2 cellular contexts compared by ENCODE assay signal in genomic region chr2:42224422-42225067, GRCh38.
TF ChIP-seq lines count a peak whose summit lies in the region.

No MANE protein-coding gene starts in this region.

TF ChIP-seq in SK-N-SH, 30 proteins besides CTCF, POLR2A, EP300 and RAD21 (continued from another document):
- no peak for TF ChIP-seq MAX (IDR thresholded peaks at IDR 0.05; ENCODE audit: low read depth)

TF ChIP-seq in SK-N-SH treated with all-trans-retinoic acid at 6 μM for 48 hours, 23 proteins besides CTCF, POLR2A, EP300 and RAD21 (continued from another document):
- no peak for TF ChIP-seq TCF4 (CRISPR knock-in tag; IDR thresholded peaks at IDR 0.05; ENCODE audit: borderline replicate concordance)
- TF ChIP-seq PATZ1 (CRISPR knock-in tag; IDR thresholded peaks at IDR 0.05; ENCODE audit: borderline replicate concordance), result no peak
- no peak for TF ChIP-seq ISL1 (CRISPR knock-in tag; IDR thresholded peaks at IDR 0.05)
- TF ChIP-seq SNAI2 (CRISPR knock-in tag; IDR thresholded peaks at IDR 0.05), result no peak
- TF ChIP-seq POU6F1 (CRISPR knock-in tag; IDR thresholded peaks at IDR 0.05; ENCODE audit: borderline replicate concordance, low read depth), result no peak
TF ChIP-seq in SK-N-SH treated with all-trans-retinoic acid at 6 μM for 48 hours: peak in this region for 0.
